Comparison of ENCODE assay signal across 18 cellular contexts in genomic region chr7:94838717-94839116, GRCh38.
A peak's percentile ranks its signal among the peaks of the same experiment; 100 is the strongest.
DNase-seq lines count a peak whose midpoint lies in the region; ATAC-seq, FAIRE-seq and TF ChIP-seq lines count a peak whose summit lies in the region.
"Had no signal": no experiment of that assay in that cellular context is flagged by ENCODE, and none has a peak within 500 bp of the region (broad histone marks: within the 10 kb centered on the region; RNA-seq: fewer than 3 reads in every experiment).

No MANE protein-coding gene starts in this region.

- intact Hi-C loops in HCT116 (cut with micrococcal nuclease) (no loop called here), K562 (cut with micrococcal nuclease) (no loop called here), cardiac septum (cut with DNase I) (no loop called here)

- BruUV-seq in HCT116 (replicated peaks; lab: Mats Ljungman, UMichigan) (no TSS peak), K562 (replicated peaks; lab: Mats Ljungman, UMichigan) (no TSS peak)

- H2AFZ ChIP-seq in HCT116 (ENCODE audit: low read depth, low read length, poor library complexity, severe bottlenecking): no peak overlapping the region
- H2AFZ ChIP-seq in K562 (ENCODE audit: low read depth, low read length): no peak overlapping the region
- H2AFZ ChIP-seq: GM23248 had no signal

- POLR2A ChIA-PET in HCT116 (lab: Charles Lee): no interaction called here
- POLR2A ChIA-PET in K562 (lab: Yijun Ruan, JAX): no interaction called here

- TF ChIP-seq RAD21 in HCT116 (IDR thresholded peaks at IDR 0.05; ENCODE audit: low read depth) (no peak), K562 (CRISPR knock-in tag; conservative IDR thresholded peaks at IDR 0.05 in 1 of 2, IDR thresholded peaks at IDR 0.05 in 1 of 2) (no peak)

- TF ChIP-seq POLR2A in HCT116 (IDR thresholded peaks at IDR 0.05; ENCODE audit: borderline replicate concordance, extremely low read depth, insufficient read depth, insufficient read length): no peak
- no peak for TF ChIP-seq POLR2A in K562 (conservative IDR thresholded peaks at IDR 0.05)

- 0% methylated on average over 3 of the region's 3 CpGs for WGBS in K562 (ENCODE audit: insufficient coverage, low coverage, missing lambda C conversion rate)

- no peaks in the 10 kb centered on the region for H3K4me1 ChIP-seq in HCT116 (ENCODE audit: control insufficient read depth in 1 of 2, insufficient read depth in 2 of 2, low read length in 2 of 2)
- H3K4me1 ChIP-seq in adipocyte (ENCODE audit: control insufficient read depth, insufficient read depth, low read length): no peaks in the 10 kb centered on the region
- H3K4me1 ChIP-seq in K562 (replicated peaks in 1 of 2; ENCODE audit: control insufficient read depth in 2 of 2, insufficient read depth in 2 of 2, low read length in 2 of 2): no peaks in the 10 kb centered on the region
- H3K4me1 ChIP-seq: Caco-2, HAP-1 had no signal

- no peak for FAIRE-seq in K562 (lab: Jason Lieb, UNC)
- FAIRE-seq: GM12892, GM18507 had no signal

- H3K4me2 ChIP-seq in HCT116 (ENCODE audit: low read length): no peak overlapping the region
- no peak overlapping the region for H3K4me2 ChIP-seq in K562 (ENCODE audit: insufficient read depth, low read length)

- DNase-seq in HCT116 (ENCODE audit: low read depth, low spot score) (no peak), adipocyte (ENCODE audit: low read depth) (no peak), K562 (ENCODE audit: extremely low read depth in 1 of 4, low spot score in 3 of 4) (no peak), cardiac septum (ENCODE audit: low spot score) (no peak), NCI-H1105 treated with DMSO at 0.1 percent for 48 hours (lab: John Stamatoyannopoulos, UW) (no peak), SKM-1 (lab: John Stamatoyannopoulos, UW; ENCODE audit: unreplicated experiment) (no peak)
- DNase-seq: AML-193; Caco-2; CD4-positive, alpha-beta T cell; GM23248; HFFc6; IMR-90; KBM-7 had no signal

- no peaks in the 10 kb centered on the region for H3K9me1 ChIP-seq in K562 (ENCODE audit: control insufficient read depth, insufficient read depth, low read length)

- no peaks in the 10 kb centered on the region for H3K9me2 ChIP-seq in HCT116 (ENCODE audit: insufficient read depth)

- H3K79me2 ChIP-seq in HCT116 (ENCODE audit: insufficient read depth, low read length) (no peaks in the 10 kb centered on the region), K562 (ENCODE audit: control insufficient read depth, insufficient read depth, low read length) (no peaks in the 10 kb centered on the region)

- H3K27ac ChIP-seq in HCT116 (ENCODE audit: low read depth, low read length): no peak overlapping the region
- no peak overlapping the region for H3K27ac ChIP-seq in K562 (ENCODE audit: extremely low read depth, low read depth, low read length)
- H3K27ac ChIP-seq: C4-2B, GM23248, HL-60 had no signal

- H4K20me1 ChIP-seq in HCT116 (ENCODE audit: insufficient read depth) (no peaks in the 10 kb centered on the region), K562 (replicated peaks; ENCODE audit: control insufficient read depth, insufficient read depth, low read length) (no peaks in the 10 kb centered on the region)

- TF ChIP-seq EP300 in K562 (IDR thresholded peaks at IDR 0.05; ENCODE audit: low read length): no peak

- CTCF ChIA-PET in HCT116 (lab: Charles Lee) (no interaction called here), K562 (lab: Yijun Ruan, JAX; ENCODE audit: low intra/inter-chr PET ratio) (no interaction called here)

- TF ChIP-seq CTCF in HCT116 (IDR thresholded peaks at IDR 0.05 in 2 of 3, conservative IDR thresholded peaks at IDR 0.05 in 1 of 3; ENCODE audit: borderline replicate concordance in 1 of 3, insufficient read depth in 1 of 3, low read depth in 2 of 3, low read length in 2 of 3) (no peak), K562 (IDR thresholded peaks at IDR 0.05 in 2 of 3, conservative IDR thresholded peaks at IDR 0.05 in 1 of 3; ENCODE audit: insufficient read depth in 2 of 3, low read depth in 1 of 3, low read length in 3 of 3) (no peak)

- H3K9ac ChIP-seq in HCT116 (ENCODE audit: low read length): no peak overlapping the region
- H3K9ac ChIP-seq in adipocyte (ENCODE audit: low read length): no peak overlapping the region
- no peak overlapping the region for H3K9ac ChIP-seq in K562 (ENCODE audit: insufficient read depth in 1 of 2, low read depth in 2 of 2, low read length in 2 of 2)
- H3K9ac ChIP-seq: GM23248 had no signal

- in situ Hi-C loops in K562 (cut with MboI): no loop called here

- H3K36me3 ChIP-seq in HCT116 (ENCODE audit: control insufficient read depth in 1 of 2, insufficient read depth in 2 of 2, low read length in 2 of 2): no peaks in the 10 kb centered on the region
- no peaks in the 10 kb centered on the region for H3K36me3 ChIP-seq in adipocyte (ENCODE audit: control insufficient read depth, insufficient read depth, low read length, severe bottlenecking)
- no peaks in the 10 kb centered on the region for H3K36me3 ChIP-seq in K562 (ENCODE audit: control insufficient read depth, insufficient read depth, low read length)

- ATAC-seq in HCT116 (no peak), K562 (no peak)

- H3K9me3 ChIP-seq in HCT116 (ENCODE audit: control insufficient read depth in 1 of 2, insufficient read depth in 1 of 2, low read depth in 1 of 2, low read length in 2 of 2) (peaks cover 0 to 4% of the 10 kb centered on the region in 2 experiments; a peak in 3 of 4 replicates), adipocyte (ENCODE audit: control insufficient read depth, low read length) (peaks cover 50% of the 10 kb centered on the region), K562 (replicated peaks; ENCODE audit: control insufficient read depth, insufficient read depth, low read depth, low read length) (peaks cover 3% of the 10 kb centered on the region; the same call in 1 of the 2 replicates)

- H3K27me3 ChIP-seq in HCT116 (ENCODE audit: insufficient read depth, low read length) (no peaks in the 10 kb centered on the region), adipocyte (replicated peaks; ENCODE audit: control insufficient read depth, insufficient read depth, low read length) (no peaks in the 10 kb centered on the region), K562 (ENCODE audit: control insufficient read depth in 2 of 2, insufficient read depth in 2 of 2, low read length in 2 of 2) (no peaks in the 10 kb centered on the region)

- H3K4me3 ChIP-seq in HCT116 (replicated peaks in 1 of 2; ENCODE audit: low read depth in 1 of 2, low read length in 2 of 2): no peak overlapping the region
- peak overlapping the region; percentile 9 for H3K4me3 ChIP-seq in adipocyte (ENCODE audit: low read length)
- no peak overlapping the region for H3K4me3 ChIP-seq in K562
- H3K4me3 ChIP-seq: GM23248, HAP-1 had no signal

- RAD21 ChIA-PET in HCT116 (lab: Charles Lee; ENCODE audit: low non-redundant PET in 1 of 2, low total read pairs in 2 of 2, uncharacterized antibody in 2 of 2, unreplicated experiment in 2 of 2): no interaction called here

TF ChIP-seq in HCT116, 20 proteins besides CTCF, POLR2A, EP300 and RAD21:
- peak; percentile 88; the same call in 1 of the 2 replicates for TF ChIP-seq CBX3 (IDR thresholded peaks at IDR 0.05; ENCODE audit: low read depth)
- no peak for TF ChIP-seq YY1 (IDR thresholded peaks at IDR 0.05; ENCODE audit: extremely low read depth, insufficient replicate concordance, low read depth, low read length)
- TF ChIP-seq CEBPB (IDR thresholded peaks at IDR 0.05; ENCODE audit: low read depth): no peak
- TF ChIP-seq ZNF274 (IDR thresholded peaks at IDR 0.05; ENCODE audit: low read depth, low read length): no peak
- TF ChIP-seq ZBTB33 (IDR thresholded peaks at IDR 0.05; ENCODE audit: extremely low read depth, insufficient replicate concordance, low read length): no peak
- TF ChIP-seq TCF7L2 (IDR thresholded peaks at IDR 0.05; ENCODE audit: borderline replicate concordance, extremely low read depth, insufficient read depth, insufficient read length): no peak

TF ChIP-seq in K562, 482 proteins besides CTCF, POLR2A, EP300 and RAD21:
- no peak for TF ChIP-seq ZHX1 (conservative IDR thresholded peaks at IDR 0.05; ENCODE audit: low read length)
- TF ChIP-seq TRIM28 (IDR thresholded peaks at IDR 0.05): peak; percentile 69; the same call in 1 of the 2 replicates
- 0 out of 2 replicates have a peak, but pooled peaks have one; percentile 38 for TF ChIP-seq CBX5 (IDR thresholded peaks at IDR 0.05; ENCODE audit: borderline replicate concordance, low read depth)
- TF ChIP-seq ETV1 (tag; conservative IDR thresholded peaks at IDR 0.05; ENCODE audit: low read depth): no peak
- no peak for TF ChIP-seq THRAP3 (IDR thresholded peaks at IDR 0.05; ENCODE audit: borderline replicate concordance)
- no peak for TF ChIP-seq NR2C2 (CRISPR knock-in tag; IDR thresholded peaks at IDR 0.05)
- no peak for TF ChIP-seq NR2C2 (tag; IDR thresholded peaks at IDR 0.05)
- TF ChIP-seq NELFE (IDR thresholded peaks at IDR 0.05; ENCODE audit: insufficient read depth, insufficient read length): no peak
- TF ChIP-seq SREBF2 (CRISPR knock-in tag; IDR thresholded peaks at IDR 0.05): no peak
- TF ChIP-seq SRSF9 (IDR thresholded peaks at IDR 0.05; ENCODE audit: borderline replicate concordance, low read depth, low read length): no peak
- no peak for TF ChIP-seq SOX6 (IDR thresholded peaks at IDR 0.05)
- TF ChIP-seq NCOA2 (IDR thresholded peaks at IDR 0.05; ENCODE audit: partially characterized antibody in 2 of 2): no peak

Comparison
In these comparisons a context has a peak if more than half of its experiments do, and no peak if none do; other contexts are left out.
1. Of the 22 proteins assayed by ChIP-seq in both K562 and HCT116: peak only in K562: none; only in HCT116: CBX3; in both: none; in neither: 21.